ENCODE assay signal across 13 cellular contexts in the genomic region with DNA sequence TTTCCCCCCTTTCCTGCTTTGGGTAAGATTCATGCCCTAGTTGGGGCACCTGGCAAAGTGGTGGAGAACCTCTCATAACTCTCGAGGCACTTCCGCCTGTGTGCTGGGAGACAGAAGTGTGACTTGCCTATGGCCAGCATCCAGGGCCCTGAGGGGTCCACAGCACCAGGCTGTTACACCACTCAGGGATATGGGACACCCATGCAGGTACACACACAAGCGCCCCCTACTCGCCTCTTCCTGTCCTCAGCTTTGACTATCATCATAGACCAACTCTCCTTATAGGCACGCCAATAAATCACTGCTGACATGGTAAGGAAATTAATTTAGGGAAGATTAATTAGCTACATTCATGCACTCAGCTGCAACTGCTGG. TPM values are rescaled to one million over a fixed set of nuclear protein-coding genes. Genes with fewer than 3 reads are reported as not detected.
DNase-seq lines count a peak whose midpoint lies in the region; ATAC-seq and TF ChIP-seq lines count a peak whose summit lies in the region.
"Had no signal": no experiment of that assay in that cellular context is flagged by ENCODE, and none has a peak within 500 bp of the region (broad histone marks: within the 10 kb centered on the region; RNA-seq: fewer than 3 reads in every experiment).

No MANE protein-coding gene starts in this region.

- H3K4me3 Mint-ChIP-seq in H9, result no peak overlapping the region

- H3K27ac Mint-ChIP-seq in H9, result peak overlapping the region; percentile 12 to 94 (median 24); a peak in 5 of 7 replicates

- H2AK5ac ChIP-seq in H9 (ENCODE audit: insufficient read length, low read length), result no peak overlapping the region

- H4K8ac ChIP-seq in H9 (replicated peaks; ENCODE audit: insufficient read length, low read depth, low read length), result no peak overlapping the region

- H2AFZ ChIP-seq in H9 (ENCODE audit: low read length), result no peak overlapping the region
- H2AFZ ChIP-seq: parathyroid adenoma had no signal

- intact Hi-C loops in stomach (cut with DNase I; ENCODE audit: low total_unique reads), result no loop called here

- no peak overlapping the region for H3K56ac ChIP-seq in H9 (ENCODE audit: insufficient read length, low read depth, low read length)

- no peaks in the 10 kb centered on the region for H3K9me3 Mint-ChIP-seq in H9

- no peaks in the 10 kb centered on the region for H3K79me2 ChIP-seq in H9 (ENCODE audit: insufficient read depth, low read length)

- H3K4me1 Mint-ChIP-seq in H9, result peaks cover 82 to 86% of the 10 kb centered on the region in 2 experiments

- H4K20me1 ChIP-seq in H9 (ENCODE audit: control insufficient read depth, insufficient read depth, insufficient read length), result no peaks in the 10 kb centered on the region

- H3K4me1 ChIP-seq in H9 (ENCODE audit: insufficient read depth, low read length) (peaks cover 25% of the 10 kb centered on the region; the same call in 1 of the 2 replicates), stomach (peaks cover 58 to 97% (median 82%) of the 10 kb centered on the region in 4 donors)

- H3K4me3 ChIP-seq in stomach, result no peak overlapping the region
- H3K4me3 ChIP-seq: colonic mucosa had no signal

- H2BK5ac ChIP-seq in H9 (ENCODE audit: insufficient read length, low read length), result no peak overlapping the region

- no CpG with 5 or more reads among the region's 5 CpGs for WGBS in H9 (ENCODE audit: extremely low coverage, insufficient read length, low lambda C conversion rate)
- WGBS in stomach, 5 donors, result 76 to 90% (median 87%) methylated on average over 4 to 5 of the region's 5 CpGs

- H4K91ac ChIP-seq in H9 (ENCODE audit: insufficient read length, low read depth, low read length), result no peak overlapping the region

- H3K4ac ChIP-seq in H9 (ENCODE audit: low read depth, low read length), result no peak overlapping the region

- no peak overlapping the region for H2BK12ac ChIP-seq in H9 (ENCODE audit: insufficient read length, low read depth, low read length)

- no peak for TF ChIP-seq EP300 in stomach (IDR thresholded peaks at IDR 0.05)

- H3K9ac ChIP-seq in H9 (ENCODE audit: extremely low read depth, insufficient read length, low read length), result no peak overlapping the region
- H3K9ac ChIP-seq: parathyroid adenoma had no signal

- H3K27me3 Mint-ChIP-seq in H9 (ENCODE audit: low read depth), result no peaks in the 10 kb centered on the region

- TF ChIP-seq POLR2A in stomach (IDR thresholded peaks at IDR 0.05), result no peak

- no peak overlapping the region for H3K27ac ChIP-seq in H9 (ENCODE audit: insufficient read length, low read depth, low read length)
- H3K27ac ChIP-seq in VCaP, result peak overlapping the region; percentile 95
- H3K27ac ChIP-seq in layer of hippocampus (ENCODE audit: low read depth, low read length), result peak overlapping the region; percentile 82
- peak overlapping the region in 4 of 5 donors; percentile 41 to 80 (median 76) for H3K27ac ChIP-seq in stomach
- H3K27ac ChIP-seq: parathyroid adenoma had no signal

- H3K9me3 ChIP-seq in H9 (ENCODE audit: control insufficient read depth, low read depth, low read length) (no peaks in the 10 kb centered on the region), stomach (no peaks in the 10 kb centered on the region)
- H3K9me3 ChIP-seq: colonic mucosa had no signal

- H3K18ac ChIP-seq in H9 (ENCODE audit: insufficient read length, low read depth, low read length), result no peak overlapping the region

- no peak overlapping the region for H3K4me2 ChIP-seq in H9 (ENCODE audit: insufficient read depth, insufficient read length, low read length)

- DNase-seq in H9 (no peak), stomach (no peak), amniotic stem cell (lab: John Stamatoyannopoulos, UW) (no peak), NCI-H526 treated with DMSO at 0.1 percent for 48 hours (lab: John Stamatoyannopoulos, UW) (no peak)
- DNase-seq: activated CD4-positive, CD25-positive, alpha-beta regulatory T cell treated with anti-CD3 and anti-CD28 coated beads, Interleukin-2, amount 50 U/mL, for 72 hours; activated gamma-delta T cell treated with Interleukin-2 at 50 U/mL for 16 hours; colonic mucosa; SIG-M5 had no signal

- H3T11ph ChIP-seq in H9 (ENCODE audit: low read length), result no peak overlapping the region

- H3K14ac ChIP-seq in H9 (ENCODE audit: insufficient read depth, low read length), result peak overlapping the region; percentile 22; the same call in 1 of the 2 replicates

- H3K27me3 ChIP-seq in H9 (ENCODE audit: insufficient read depth, low read length) (no peaks in the 10 kb centered on the region), layer of hippocampus (ENCODE audit: control insufficient read depth, insufficient read depth, low read length) (no peaks in the 10 kb centered on the region), stomach (no peaks in the 10 kb centered on the region)
- H3K27me3 ChIP-seq: colonic mucosa had no signal

- H2BK20ac ChIP-seq in H9 (ENCODE audit: low read depth, low read length, poor library complexity, severe bottlenecking), result no peak overlapping the region

- no peaks in the 10 kb centered on the region for H3K79me1 ChIP-seq in H9 (ENCODE audit: insufficient read depth, low read depth, low read length, poor library complexity, severe bottlenecking)

- H3K23ac ChIP-seq in H9 (ENCODE audit: insufficient read length, low read depth, low read length), result no peak overlapping the region

- H2BK15ac ChIP-seq in H9 (ENCODE audit: low read depth, low read length), result no peak overlapping the region

- H2BK120ac ChIP-seq in H9 (ENCODE audit: low read depth, low read length, poor library complexity, severe bottlenecking), result no peak overlapping the region

- H4K5ac ChIP-seq in H9 (ENCODE audit: insufficient read length, low read depth, low read length), result no peak overlapping the region

- H3K36me3 Mint-ChIP-seq in H9 (ENCODE audit: insufficient read depth in 1 of 3, low read depth in 3 of 3), result no peaks in the 10 kb centered on the region; a peak in 1 of 7 replicates

- no peak; the same call in 2 of the 3 replicates for TF ChIP-seq CTCF in H9 (conservative IDR thresholded peaks at IDR 0.05)
- TF ChIP-seq CTCF in VCaP (conservative IDR thresholded peaks at IDR 0.05), result no peak
- TF ChIP-seq CTCF in stomach (IDR thresholded peaks at IDR 0.05), result no peak

- no peaks in the 10 kb centered on the region for H3K36me3 ChIP-seq in stomach
- H3K36me3 ChIP-seq: colonic mucosa had no signal

- ATAC-seq in GM19455 (IDR thresholded peaks at IDR 0.05; ENCODE audit: unreplicated experiment), result no peak
- no peak for ATAC-seq in HG03521 (IDR thresholded peaks at IDR 0.05; ENCODE audit: unreplicated experiment)

- no peaks in the 10 kb centered on the region for H3K23me2 ChIP-seq in H9 (ENCODE audit: insufficient read length, low read depth, low read length, poor library complexity, severe bottlenecking)

RNA-seq across cellular contexts. Expression of a gene that starts 45.4 kb away (rescaled TPM):
- total RNA-seq in H9 (2021) (13.8 and 14.6 TPM in 2 replicates), stomach (10 to 100 TPM in 3 of 5 donors, 1 to 10 TPM in 2; 3.5 to 37.7 (median 14.8) TPM)
- polyA plus RNA-seq in stomach, result 1 to 10 TPM; 6.7 to 9.0 (median 7.3) TPM
